In genomic region chr18:46096651-46097300, GRCh38 we compare ENCODE assay signal across 8 cellular contexts. TPM values are rescaled to one million over a fixed set of nuclear protein-coding genes. Genes with fewer than 3 reads are reported as not detected.
A peak's percentile ranks its signal among the peaks of the same experiment; 100 is the strongest.
DNase-seq lines count a peak whose midpoint lies in the region; ATAC-seq, FAIRE-seq and TF ChIP-seq lines count a peak whose summit lies in the region.

No MANE protein-coding gene starts in this region.

- peaks cover 14% of the 10 kb centered on the region for H3F3A ChIP-seq in MM.1S (ENCODE audit: insufficient read depth, low read length)

- TF ChIP-seq CTCF in MM.1S (IDR thresholded peaks at IDR 0.05; ENCODE audit: low read length), result no peak
- no peak for TF ChIP-seq CTCF in dorsolateral prefrontal cortex (IDR thresholded peaks at IDR 0.05 in 54 of 56, conservative IDR thresholded peaks at IDR 0.05 in 2 of 56; ENCODE audit: low read depth in 1 of 56, partially characterized antibody in 56 of 56)
- no peak for TF ChIP-seq CTCF in D721Med (IDR thresholded peaks at IDR 0.05; ENCODE audit: insufficient read depth, missing control alignments)

- H3K27ac ChIP-seq in MM.1S (ENCODE audit: low read length) (peak overlapping the region; percentile 99), dorsolateral prefrontal cortex (peak overlapping the region in 41 of 59 donors; percentile 87 to 99 (median 96)), muscle layer of duodenum (ENCODE audit: low read length) (peak overlapping the region; percentile 99)

- H3K4me3 ChIP-seq in MM.1S (ENCODE audit: low read length), result peak overlapping the region; percentile 97
- H3K4me3 ChIP-seq in dorsolateral prefrontal cortex, result peak overlapping the region; percentile 65 to 99 (median 93)
- H3K4me3 ChIP-seq in muscle layer of duodenum (ENCODE audit: low read depth in 1 of 2, low read length in 2 of 2), result peak overlapping the region; percentile 88 to 98

- DNase-seq in Daoy (ENCODE audit: low read depth) (peak; percentile 9), MM.1S (peak; percentile 72), dorsolateral prefrontal cortex (peak in 1 of 10 donors; percentile 11), D721Med (ENCODE audit: insufficient read length, low spot score) (no peak), NOMO-1 (lab: John Stamatoyannopoulos, UW; ENCODE audit: unreplicated experiment in 2 of 2) (no peak), DMS79 treated with DMSO at 0.1 percent for 48 hours (lab: John Stamatoyannopoulos, UW) (no peak)

- H3K9me3 ChIP-seq in MM.1S (replicated peaks; ENCODE audit: insufficient read depth, low read length), result no peaks in the 10 kb centered on the region
- H3K9me3 ChIP-seq in muscle layer of duodenum (ENCODE audit: control insufficient read depth in 1 of 2, low read length in 2 of 2), result no peaks in the 10 kb centered on the region

- H3K4me1 ChIP-seq in MM.1S (ENCODE audit: low read length), result peaks cover 12% of the 10 kb centered on the region
- peaks cover 0 to 33% of the 10 kb centered on the region in 2 donors for H3K4me1 ChIP-seq in muscle layer of duodenum (ENCODE audit: control insufficient read depth in 1 of 2, insufficient read depth in 2 of 2, low read length in 2 of 2)

- H4K20me1 ChIP-seq in MM.1S (ENCODE audit: insufficient read depth, low read length), result peaks cover 20% of the 10 kb centered on the region

- H3K9ac ChIP-seq in MM.1S (ENCODE audit: low read length), result peak overlapping the region; percentile 100

- FAIRE-seq in D721Med (lab: Jason Lieb, UNC), result no peak

- ATAC-seq in GM21825 (IDR thresholded peaks at IDR 0.05; ENCODE audit: unreplicated experiment), result no peak

- intact Hi-C loops in dorsolateral prefrontal cortex (cut with DNase I), result loop anchor here (5.0 to 10.0 kb wide), 2 partner anchors 76 to 78 kb away; a partner anchor contains a TSS

- H3K9me2 ChIP-seq in MM.1S (replicated peaks; ENCODE audit: insufficient read depth, low read length), result no peaks in the 10 kb centered on the region

- H3K27me3 ChIP-seq in MM.1S (replicated peaks; ENCODE audit: insufficient read depth, low read length) (no peaks in the 10 kb centered on the region), dorsolateral prefrontal cortex (no peaks in the 10 kb centered on the region), muscle layer of duodenum (ENCODE audit: low read depth, low read length) (no peaks in the 10 kb centered on the region)

- peak overlapping the region; percentile 57 for H3K4me2 ChIP-seq in MM.1S (ENCODE audit: low read depth, low read length)

- H3K36me3 ChIP-seq in MM.1S (replicated peaks; ENCODE audit: insufficient read depth, low read length) (peaks cover 12% of the 10 kb centered on the region), muscle layer of duodenum (ENCODE audit: control insufficient read depth in 1 of 2, insufficient read depth in 2 of 2, low read length in 2 of 2) (peaks cover 0 to 10% of the 10 kb centered on the region in 2 donors)

- no peak overlapping the region for H2AFZ ChIP-seq in MM.1S (ENCODE audit: low read length)

- peaks cover 62% of the 10 kb centered on the region for H3K79me2 ChIP-seq in MM.1S (ENCODE audit: low read length)

RNA-seq across cellular contexts. Expression of gene ATP5F1A, which starts 1.3 kb away (rescaled TPM):
- 627 and 878 TPM in 2 replicates for total RNA-seq in Daoy (2014; rRNA removed; shearing (Covaris generic))
- total RNA-seq in dorsolateral prefrontal cortex, result 100 to 1,000 TPM; 250 to 674 (median 475) TPM

RNA-seq across cellular contexts. Expression of gene HAUS1, which starts 7.4 kb away (rescaled TPM):
- 46.7 and 63.9 TPM in 2 replicates for total RNA-seq in Daoy (2014; rRNA removed; shearing (Covaris generic))
- total RNA-seq in dorsolateral prefrontal cortex, result 10 to 100 TPM in 78 of 120 experiments, 1 to 10 TPM in 42; 6.1 to 22.4 (median 11.2) TPM

RNA-seq across cellular contexts. Expression of gene PSTPIP2, which starts 24.7 kb away (rescaled TPM):
- 0.69 and 4.7 TPM in 2 replicates for total RNA-seq in Daoy (2014; rRNA removed; shearing (Covaris generic))
- total RNA-seq in dorsolateral prefrontal cortex, result 1 to 10 TPM in 91 of 120 experiments, under 1 TPM in 29; 0.24 to 7.2 (median 1.7) TPM

Comparison
In these comparisons a context has a peak if more than half of its experiments do, and no peak if none do; other contexts are left out.
1. DNase-seq: peak in Daoy (single experiment) and MM.1S (single experiment); none in D721Med (single experiment), NOMO-1 (0 of 2) and DMS79 treated with DMSO at 0.1 percent for 48 hours (single experiment).
2. Peak in every context shown above with its lines, with median percentiles within 50 percentile points of each other: H3K27ac ChIP-seq and H3K4me3 ChIP-seq.